Comparison of ENCODE assay signal across 8 cellular contexts in genomic region chr20:34579936-34580587, GRCh38.
DNase-seq lines count a peak whose midpoint lies in the region; ATAC-seq and TF ChIP-seq lines count a peak whose summit lies in the region.

No MANE protein-coding gene starts in this region.

- no peak for TF ChIP-seq CTCF in GM12864 (IDR thresholded peaks at IDR 0.05; ENCODE audit: low read depth, low read length, missing control alignments)

- peak; percentile 71 for ATAC-seq in HG02763 (IDR thresholded peaks at IDR 0.05; ENCODE audit: unreplicated experiment)

- DNase-seq in GM12864 (ENCODE audit: low read depth) = peak; percentile 72
- peak; percentile 87 for DNase-seq in SW480 (ENCODE audit: low spot score)
- DNase-seq in midbrain (lab: John Stamatoyannopoulos, UW) = peak; percentile 13
- DNase-seq in activated gamma-delta T cell treated with Interleukin-2 at 50 U/mL for 16 hours = no peak
- no peak for DNase-seq in NCI-H2171 (lab: John Stamatoyannopoulos, UW)
- DNase-seq in SKM-1 treated with dmso at 0.1 percent for 144 hours (lab: John Stamatoyannopoulos, UW; ENCODE audit: unreplicated experiment) = no peak
- no peak for DNase-seq in activated CD8-positive, alpha-beta memory T cell treated with anti-CD3 and anti-CD28 coated beads, Interleukin-2, amount 50 U/mL, for 48 hours

- H3K4me3 ChIP-seq in GM12864 (ENCODE audit: low read depth, low read length) = no peak overlapping the region

Comparison
In these comparisons a context has a peak if more than half of its experiments do, and no peak if none do; other contexts are left out.
1. DNase-seq: peak in GM12864 (single experiment), SW480 (single experiment) and midbrain (single experiment); none in activated gamma-delta T cell treated with Interleukin-2 at 50 U/mL for 16 hours (single experiment), NCI-H2171 (single experiment), SKM-1 treated with dmso at 0.1 percent for 144 hours (single experiment) and activated CD8-positive, alpha-beta memory T cell treated with anti-CD3 and anti-CD28 coated beads, Interleukin-2, amount 50 U/mL, for 48 hours (single experiment).